17 cellular contexts compared by ENCODE assay signal in the genomic region with DNA sequence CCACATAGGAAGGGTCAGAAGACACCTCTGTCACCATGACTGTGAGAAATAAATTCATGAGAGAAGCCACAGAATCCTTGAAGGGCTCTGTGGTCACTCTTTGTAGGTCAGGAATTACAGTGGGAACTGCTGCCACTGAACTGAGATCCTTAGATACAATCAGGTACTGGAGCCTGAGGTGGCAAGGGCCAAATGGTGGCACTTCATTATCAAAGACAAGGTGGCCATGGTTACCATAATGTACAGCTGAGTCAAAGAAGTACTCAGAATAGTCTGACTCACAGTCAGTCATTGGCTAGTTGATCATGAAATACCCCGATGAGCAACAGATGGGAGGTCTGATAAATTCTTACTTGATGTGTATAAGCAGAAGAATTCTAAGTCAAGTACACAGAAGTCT.
DNase-seq lines count a peak whose midpoint lies in the region.
"Had no signal": no experiment of that assay in that cellular context is flagged by ENCODE, and none has a peak within 500 bp of the region (broad histone marks: within the 10 kb centered on the region; RNA-seq: fewer than 3 reads in every experiment).

No MANE protein-coding gene starts in this region.

- H3K27ac ChIP-seq in epithelial cell of prostate, result peak overlapping the region; percentile 45
- H3K27ac ChIP-seq: BLaER1 treated with 17β-estradiol and CSF1 and Interleukin-3, amounts not matched to agents 10 nM and 100 nM; SK-N-MC; stomach had no signal

- peaks cover 28% of the 10 kb centered on the region for H3K4me1 Mint-ChIP-seq in stimulated activated naive CD8-positive, alpha-beta T cell treated with anti-CD3 and anti-CD28 coated beads, Interleukin-15, Interleukin-2, amounts not matched to agents 100 ng/mL and 50 ng/mL, for 24 hours (ENCODE audit: low read depth)
- H3K4me1 Mint-ChIP-seq: activated B cell treated with CpG ODN at 0.5 μM for 24 hours had no signal

- H3K4me3 Mint-ChIP-seq in stimulated activated naive CD8-positive, alpha-beta T cell treated with anti-CD3 and anti-CD28 coated beads, Interleukin-15, Interleukin-2, amounts not matched to agents 100 ng/mL and 50 ng/mL, for 24 hours, result no peak overlapping the region
- H3K4me3 Mint-ChIP-seq: activated B cell treated with CpG ODN at 0.5 μM for 24 hours had no signal

- peak overlapping the region; percentile 21 for H3K27ac Mint-ChIP-seq in stimulated activated naive CD8-positive, alpha-beta T cell treated with anti-CD3 and anti-CD28 coated beads, Interleukin-15, Interleukin-2, amounts not matched to agents 100 ng/mL and 50 ng/mL, for 24 hours
- H3K27ac Mint-ChIP-seq: activated B cell treated with CpG ODN at 0.5 μM for 24 hours had no signal

- DNase-seq in stimulated activated CD4-positive, alpha-beta T cell treated with anti-CD3 and anti-CD28 coated beads, Interleukin-15, amount 100 ng/mL, for 24 hours, result peak; percentile 22
- DNase-seq in stimulated activated CD4-positive, alpha-beta T cell treated with anti-CD3 and anti-CD28 coated beads, Interleukin-2, amount 100 ng/mL, for 48 hours, result no peak
- DNase-seq in RKO (ENCODE audit: low spot score) (peak; percentile 76), epithelial cell of prostate (ENCODE audit: low read depth, low spot score) (no peak), NOMO-1 treated with dmso at 0.1 percent for 144 hours (lab: John Stamatoyannopoulos, UW; ENCODE audit: unreplicated experiment) (no peak), ecto neural progenitor cell (ENCODE audit: low spot score) (no peak), NCI-H1694 (lab: John Stamatoyannopoulos, UW) (no peak)
- DNase-seq: activated B cell treated with CpG ODN at 0.5 μM for 24 hours; effector CD8-positive, alpha-beta T cell; hypothalamus; NCI-H1105 treated with DMSO at 0.1 percent for 48 hours; NCI-H82; occipital lobe; stomach had no signal

- no peaks in the 10 kb centered on the region for H3K27me3 Mint-ChIP-seq in stimulated activated naive CD8-positive, alpha-beta T cell treated with anti-CD3 and anti-CD28 coated beads, Interleukin-15, Interleukin-2, amounts not matched to agents 100 ng/mL and 50 ng/mL, for 24 hours
- H3K27me3 Mint-ChIP-seq: activated B cell treated with CpG ODN at 0.5 μM for 24 hours had no signal

- no peaks in the 10 kb centered on the region for H3K36me3 Mint-ChIP-seq in stimulated activated naive CD8-positive, alpha-beta T cell treated with anti-CD3 and anti-CD28 coated beads, Interleukin-15, Interleukin-2, amounts not matched to agents 100 ng/mL and 50 ng/mL, for 24 hours (ENCODE audit: low read depth)

- peaks cover 4% of the 10 kb centered on the region for H3K9me3 Mint-ChIP-seq in stimulated activated naive CD8-positive, alpha-beta T cell treated with anti-CD3 and anti-CD28 coated beads, Interleukin-15, Interleukin-2, amounts not matched to agents 100 ng/mL and 50 ng/mL, for 24 hours
- H3K9me3 Mint-ChIP-seq: activated B cell treated with CpG ODN at 0.5 μM for 24 hours had no signal

Comparison
In these comparisons a context has a peak if more than half of its experiments do, and no peak if none do; other contexts are left out.
1. DNase-seq: peak in stimulated activated CD4-positive, alpha-beta T cell treated with anti-CD3 and anti-CD28 coated beads, Interleukin-15, amount 100 ng/mL, for 24 hours (single experiment) and RKO (single experiment); none in stimulated activated CD4-positive, alpha-beta T cell treated with anti-CD3 and anti-CD28 coated beads, Interleukin-2, amount 100 ng/mL, for 48 hours (0 of 2), epithelial cell of prostate (single experiment), NOMO-1 treated with dmso at 0.1 percent for 144 hours (single experiment), ecto neural progenitor cell (single experiment) and NCI-H1694 (single experiment).